8 cellular contexts compared by ENCODE assay signal in genomic region chr3:12286927-12287726, GRCh38. TPM values are rescaled to one million over a fixed set of nuclear protein-coding genes. Genes with fewer than 3 reads are reported as not detected.
DNase-seq lines count a peak whose midpoint lies in the region; ATAC-seq, FAIRE-seq and TF ChIP-seq lines count a peak whose summit lies in the region.

No MANE protein-coding gene starts in this region.

- H3K36me3 ChIP-seq in A673 (ENCODE audit: insufficient read depth, low read length, poor library complexity, severe bottlenecking) (no peaks in the 10 kb centered on the region), HCT116 (ENCODE audit: control insufficient read depth in 1 of 2, insufficient read depth in 2 of 2, low read length in 2 of 2) (no peaks in the 10 kb centered on the region), GM12878 (ENCODE audit: control insufficient read depth in 2 of 2, insufficient read depth in 2 of 2, low read length in 1 of 2) (no peaks in the 10 kb centered on the region), suprapubic skin (no peaks in the 10 kb centered on the region)

- peak overlapping the region; percentile 56 for H2AFZ ChIP-seq in HCT116 (ENCODE audit: low read depth, low read length, poor library complexity, severe bottlenecking)
- no peak overlapping the region for H2AFZ ChIP-seq in GM12878 (ENCODE audit: control insufficient read depth, low read depth, low read length)

- in situ Hi-C loops in GM12878 (cut with MboI), result no loop called here

- no peak for TF ChIP-seq EP300 in GM12878 (IDR thresholded peaks at IDR 0.05; ENCODE audit: borderline replicate concordance in 1 of 2, control insufficient read depth in 1 of 2, low read depth in 2 of 2, low read length in 2 of 2)
- TF ChIP-seq EP300 in suprapubic skin (IDR thresholded peaks at IDR 0.05), result no peak

- H3K9ac ChIP-seq in HCT116 (ENCODE audit: low read length) (peak overlapping the region; percentile 52), GM12878 (ENCODE audit: control insufficient read depth, insufficient read depth, low read length) (no peak overlapping the region)

- BruUV-seq in A673 (replicated peaks; lab: Mats Ljungman, UMichigan) (no TSS peak), HCT116 (replicated peaks; lab: Mats Ljungman, UMichigan) (no TSS peak), GM12878 (replicated peaks; lab: Mats Ljungman, UMichigan) (no TSS peak)

- H3K4me2 ChIP-seq in HCT116 (ENCODE audit: low read length) (peak overlapping the region; percentile 75), GM12878 (ENCODE audit: control insufficient read depth, insufficient read depth) (no peak overlapping the region)

- POLR2A ChIA-PET in A673 (lab: Charles Lee; ENCODE audit: low non-redundant PET), result no interaction called here
- POLR2A ChIA-PET in HCT116 (lab: Charles Lee), result interaction anchor here (0.6 kb wide), 1 partner anchor 11 kb away, joined by 3 read pairs; no protein-coding TSS in a partner anchor
- POLR2A ChIA-PET in GM12878 (lab: Charles Lee), result interaction anchor here (0.6 kb wide), 1 partner anchor 865 kb away, joined by 8 read pairs; no protein-coding TSS in a partner anchor

- 15% methylated on average over 33 of the region's 33 CpGs for WGBS in GM12878 (ENCODE audit: insufficient coverage, insufficient replicate concordance, low lambda C conversion rate, missing lambda C conversion rate)
- WGBS in suprapubic skin, result 29% methylated on average over 27 of the region's 33 CpGs

- TF ChIP-seq CTCF in A673 (conservative IDR thresholded peaks at IDR 0.05; ENCODE audit: low read depth, low read length), result 0 out of 2 replicates have a peak, but pooled peaks have one; percentile 9
- peak in 1 of 3 experiments; percentile 14; a peak in 1 of 6 replicates for TF ChIP-seq CTCF in HCT116 (IDR thresholded peaks at IDR 0.05 in 2 of 3, conservative IDR thresholded peaks at IDR 0.05 in 1 of 3; ENCODE audit: borderline replicate concordance in 1 of 3, insufficient read depth in 1 of 3, low read depth in 2 of 3, low read length in 2 of 3)
- no peak for TF ChIP-seq CTCF in GM12878 (IDR thresholded peaks at IDR 0.05 in 2 of 3, conservative IDR thresholded peaks at IDR 0.05 in 1 of 3; ENCODE audit: control insufficient read depth in 2 of 3, extremely low read depth in 1 of 3, insufficient read depth in 1 of 3, low read depth in 3 of 3, low read length in 3 of 3)
- no peak for TF ChIP-seq CTCF in suprapubic skin (IDR thresholded peaks at IDR 0.05)

- H4K20me1 ChIP-seq in HCT116 (ENCODE audit: insufficient read depth), result no peaks in the 10 kb centered on the region
- H4K20me1 ChIP-seq in GM12878 (ENCODE audit: control insufficient read depth, insufficient read depth), result no peaks in the 10 kb centered on the region

- no peaks in the 10 kb centered on the region for H3K9me2 ChIP-seq in HCT116 (ENCODE audit: insufficient read depth)

- TF ChIP-seq RAD21 in HCT116 (IDR thresholded peaks at IDR 0.05; ENCODE audit: low read depth), result no peak
- TF ChIP-seq RAD21 in GM12878 (IDR thresholded peaks at IDR 0.05; ENCODE audit: insufficient read depth, low read depth, low read length), result no peak

- H3K4me1 ChIP-seq in A673 (ENCODE audit: insufficient read depth, low read length, poor library complexity, severe bottlenecking) (no peaks in the 10 kb centered on the region), HCT116 (ENCODE audit: control insufficient read depth in 1 of 2, insufficient read depth in 2 of 2, low read length in 2 of 2) (peaks cover 10 to 21% of the 10 kb centered on the region in 2 experiments; a peak in 3 of 4 replicates), GM12878 (ENCODE audit: control insufficient read depth, insufficient read depth, low read length) (no peaks in the 10 kb centered on the region), suprapubic skin (peaks cover 21% of the 10 kb centered on the region)

- TF ChIP-seq POLR2A in HCT116 (IDR thresholded peaks at IDR 0.05; ENCODE audit: borderline replicate concordance, extremely low read depth, insufficient read depth, insufficient read length) (no peak), GM12878 (IDR thresholded peaks at IDR 0.05; ENCODE audit: low read depth, low read length) (no peak), suprapubic skin (IDR thresholded peaks at IDR 0.05) (no peak), GM12892 (IDR thresholded peaks at IDR 0.05; ENCODE audit: low read depth, low read length) (no peak)

- H3K4me3 ChIP-seq in A673 (ENCODE audit: low read depth, low read length, poor library complexity, severe bottlenecking) (peak overlapping the region; percentile 33), HCT116 (replicated peaks in 1 of 2; ENCODE audit: low read depth in 1 of 2, low read length in 2 of 2) (peak overlapping the region; percentile 40 to 57), GM12878 (no peak overlapping the region), suprapubic skin (peak overlapping the region; percentile 85)

- SMC1A ChIA-PET in GM12878 (lab: Charles Lee; ENCODE audit: uncharacterized antibody, unreplicated experiment), result interaction anchor here (1.1 kb wide), 1 partner anchor 14 kb away, joined by 3 read pairs; no protein-coding TSS in a partner anchor

- DNase-seq in A673 (ENCODE audit: low spot score) (no peak), HCT116 (ENCODE audit: low read depth, low spot score) (no peak), GM12878 (ENCODE audit: low read depth, low spot score) (no peak), kidney tubule cell (ENCODE audit: low spot score) (peak; percentile 42), suprapubic skin (ENCODE audit: low spot score in 2 of 2) (peak in 1 of 2 donors; percentile 65), GM12892 (ENCODE audit: insufficient read length) (no peak), urothelium cell line (ENCODE audit: low spot score) (no peak)
- no peak for DNase-seq in stimulated activated CD4-positive, alpha-beta T cell treated with anti-CD3 and anti-CD28 coated beads, Interleukin-1b, Interleukin-23, amount 100 ng/mL, for 48 hours

- CTCF ChIA-PET in A673 (lab: Charles Lee) (no interaction called here), HCT116 (lab: Charles Lee) (interaction anchor here (2.0 kb wide), 1 partner anchor 193 kb away, joined by 5 read pairs; no protein-coding TSS in a partner anchor), GM12878 (lab: Yijun Ruan, JAX) (no interaction called here)

- ATAC-seq in HCT116 (peak; percentile 33), GM12878 (peak; percentile 32)

- peaks cover 30% of the 10 kb centered on the region for H3K79me2 ChIP-seq in HCT116 (ENCODE audit: insufficient read depth, low read length)
- H3K79me2 ChIP-seq in GM12878 (ENCODE audit: control insufficient read depth, insufficient read depth, low read length), result no peaks in the 10 kb centered on the region

- peaks cover 8% of the 10 kb centered on the region for H3K9me3 ChIP-seq in A673 (ENCODE audit: low read depth, low read length, poor library complexity, severe bottlenecking)
- H3K9me3 ChIP-seq in HCT116 (ENCODE audit: control insufficient read depth in 1 of 2, insufficient read depth in 1 of 2, low read depth in 1 of 2, low read length in 2 of 2), result no peaks in the 10 kb centered on the region; a peak in 1 of 4 replicates
- no peaks in the 10 kb centered on the region for H3K9me3 ChIP-seq in GM12878 (replicated peaks; ENCODE audit: control insufficient read depth, insufficient read depth, low read length)
- no peaks in the 10 kb centered on the region for H3K9me3 ChIP-seq in suprapubic skin

- RAD21 ChIA-PET in HCT116 (lab: Charles Lee; ENCODE audit: low non-redundant PET in 1 of 2, low total read pairs in 2 of 2, uncharacterized antibody in 2 of 2, unreplicated experiment in 2 of 2), result no interaction called here
- RAD21 ChIA-PET in GM12878 (lab: Charles Lee; ENCODE audit: unreplicated experiment), result no interaction called here

- H3K27ac ChIP-seq in A673 (ENCODE audit: low read depth, low read length, poor library complexity, severe bottlenecking) (no peak overlapping the region), HCT116 (ENCODE audit: low read depth, low read length) (peak overlapping the region; percentile 44), GM12878 (ENCODE audit: control insufficient read depth, insufficient read depth) (no peak overlapping the region), suprapubic skin (peak overlapping the region; percentile 66)

- intact Hi-C loops in A673 (cut with micrococcal nuclease; ENCODE audit: unreplicated experiment) (no loop called here), HCT116 (cut with micrococcal nuclease) (loop anchor here (5.0 kb wide), 2 partner anchors 90 to 185 kb away; no protein-coding TSS in a partner anchor), GM12878 (cut with micrococcal nuclease; ENCODE audit: unreplicated experiment) (no loop called here)

- FAIRE-seq in GM12878 (lab: Jason Lieb, UNC) (no peak), GM12892 (lab: Jason Lieb, UNC) (no peak), urothelium cell line (lab: Jason Lieb, UNC) (no peak)

- H3K27me3 ChIP-seq in A673 (replicated peaks; ENCODE audit: insufficient read depth, low read depth, low read length, poor library complexity), result peaks cover 74% of the 10 kb centered on the region
- no peaks in the 10 kb centered on the region for H3K27me3 ChIP-seq in HCT116 (ENCODE audit: insufficient read depth, low read length)
- H3K27me3 ChIP-seq in GM12878 (replicated peaks in 1 of 2; ENCODE audit: control insufficient read depth in 2 of 2, insufficient read depth in 2 of 2, low read length in 1 of 2), result peaks cover 9 to 12% of the 10 kb centered on the region in 2 experiments
- H3K27me3 ChIP-seq in suprapubic skin, result peaks cover 19% of the 10 kb centered on the region

RNA-seq across cellular contexts. Expression of gene PPARG, which starts 1.7 kb away (rescaled TPM):
- total RNA-seq in A673 (2021), result 0.61 and 0.62 TPM in 2 replicates
- 71.6 TPM for total RNA-seq in HCT116 (2021; ENCODE audit: unreplicated experiment)
- 40.4 and 42.9 TPM in 2 replicates for polyA plus RNA-seq in HCT116 (2012)
- total RNA-seq in GM12878 (2013; cell fraction: nucleolus; rRNA removed), result not detected in 2 replicates
- 0.11 TPM in 1 of 2 replicates, not detected in the other for total RNA-seq in GM12878 (2014; rRNA removed)
- not detected in 2 replicates for total RNA-seq in GM12878 (2014; rRNA removed; fragmentation: Illumina TruSeq; extraction: Trizol)
- 0.15 and 0.16 TPM in 2 replicates for total RNA-seq in GM12878 (2021)
- not detected for polyA plus RNA-seq in GM12878 (2011; ENCODE audit: low read depth)
- polyA plus RNA-seq in GM12878 (2011; rRNA removed), result 0.86 and 0.91 TPM in 2 replicates
- polyA plus RNA-seq in GM12878 (2011; cell fraction: cytosol; rRNA removed), result 0.39 and 0.47 TPM in 2 replicates
- 0.22 and 0.41 TPM in 2 replicates for polyA plus RNA-seq in GM12878 (2011; cell fraction: nucleus; rRNA removed)
- 0.10 and 0.11 TPM in 2 replicates for polyA plus RNA-seq in GM12878 (2012)
- polyA plus RNA-seq in GM12878 (2014; fragmentation: Illumina TruSeq; extraction: Trizol), result 0.06 TPM in 1 of 2 replicates, not detected in the other
- not detected for polyA plus RNA-seq in GM12878 (2014; fragmentation: Nextera tagmentation; extraction: Ambion mirVana)
- not detected in 2 replicates for polyA plus RNA-seq in GM12878 (2014; rRNA removed)
- under 1 TPM in 1 of 2 experiments, not detected in 1; 0.12 TPM for polyA plus RNA-seq in GM12878 (2016; fragmentation: Nextera tagmentation; extraction: Ambion mirVana)
- 1.2 and 2.2 TPM in 2 replicates for polyA minus RNA-seq in GM12878 (2011; rRNA and poly(A)+ RNA removed)
- 0.62 and 1.2 TPM in 2 replicates for polyA minus RNA-seq in GM12878 (2011; cell fraction: cytosol; rRNA and poly(A)+ RNA removed)
- 0.60 and 1.6 TPM in 2 replicates for polyA minus RNA-seq in GM12878 (2011; cell fraction: nucleus; rRNA and poly(A)+ RNA removed)
- 10 to 100 TPM in 3 of 4 donors, 1 to 10 TPM in 1; 9.7 to 17.8 (median 11.7) TPM for total RNA-seq in suprapubic skin
- 0.25 TPM for polyA plus RNA-seq in GM12892 (2012; ENCODE audit: missing spikeins)

Comparison
In these comparisons a context has a peak if more than half of its experiments do, and no peak if none do; other contexts are left out.
1. H3K27ac ChIP-seq: peak in HCT116 (single experiment) and suprapubic skin (single experiment); none in A673 (single experiment) and GM12878 (single experiment).